ENCODE assay signal across 10 cellular contexts in the genomic region with DNA sequence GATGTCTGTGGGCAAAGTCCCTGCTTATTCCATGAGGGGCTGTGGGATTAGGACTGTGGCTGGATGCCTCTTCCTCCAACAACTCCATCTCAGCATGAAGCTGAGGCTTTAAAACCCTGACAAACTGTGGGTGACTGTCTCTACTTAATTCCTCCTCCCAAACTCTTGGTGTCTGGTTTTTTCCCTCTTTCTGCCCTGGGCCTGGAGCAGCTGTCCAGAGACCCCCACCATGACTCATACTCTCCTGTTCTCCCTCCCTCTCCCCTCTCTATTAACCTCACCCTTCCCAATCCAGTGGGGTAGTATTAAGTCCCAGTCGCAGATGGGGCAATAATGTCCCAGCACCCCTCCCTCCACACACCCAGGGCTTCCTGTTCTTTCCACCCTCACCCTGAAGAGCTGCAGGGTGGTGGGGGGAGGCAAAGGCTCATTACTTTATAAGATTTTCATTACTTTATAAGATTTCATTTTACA. TPM values are rescaled to one million over a fixed set of nuclear protein-coding genes. Genes with fewer than 3 reads are reported as not detected.
DNase-seq lines count a peak whose midpoint lies in the region; ATAC-seq, FAIRE-seq and TF ChIP-seq lines count a peak whose summit lies in the region.
"Had no signal": no experiment of that assay in that cellular context is flagged by ENCODE, and none has a peak within 500 bp of the region (broad histone marks: within the 10 kb centered on the region; RNA-seq: fewer than 3 reads in every experiment).

No MANE protein-coding gene starts in this region.

- ATAC-seq in activated T-helper 17 cell treated with anti-CD3 and anti-CD28 coated beads, Interleukin-2, amount 50 U/mL, for 72 hours (replicated peaks): no peak
- ATAC-seq in GM18517 (IDR thresholded peaks at IDR 0.05; ENCODE audit: unreplicated experiment) (no peak), GM21576 (IDR thresholded peaks at IDR 0.05; ENCODE audit: unreplicated experiment) (no peak)

- H3K9me3 Mint-ChIP-seq in activated T-helper 17 cell treated with anti-CD3 and anti-CD28 coated beads, Interleukin-2, amount 50 U/mL, for 72 hours: no peaks in the 10 kb centered on the region

- TF ChIP-seq CTCF in HEK293 (tag by site-specific recombination; IDR thresholded peaks at IDR 0.05): no peak

- H3K4me1 ChIP-seq in HEK293 (ENCODE audit: control insufficient read depth, insufficient read depth, low read length) (peaks cover 12% of the 10 kb centered on the region), iPS-18a (ENCODE audit: control insufficient read depth, low read depth, low read length) (peaks cover 9% of the 10 kb centered on the region)

- no peaks in the 10 kb centered on the region for H3K27me3 Mint-ChIP-seq in activated T-helper 17 cell treated with anti-CD3 and anti-CD28 coated beads, Interleukin-2, amount 50 U/mL, for 72 hours

- no peak for TF ChIP-seq POLR2A in H54 (IDR thresholded peaks at IDR 0.05; ENCODE audit: low read depth, low read length)

- H3K27ac ChIP-seq in HEK293 (ENCODE audit: extremely low read depth, low read depth, low read length) (no peak overlapping the region), iPS-18a (ENCODE audit: low read length) (no peak overlapping the region), skin epidermis (peak overlapping the region in 19 of 21 experiments; percentile 43 to 97 (median 91))

- peaks cover 20% of the 10 kb centered on the region for H3K4me1 Mint-ChIP-seq in activated T-helper 17 cell treated with anti-CD3 and anti-CD28 coated beads, Interleukin-2, amount 50 U/mL, for 72 hours

- H3K9me3 ChIP-seq in HEK293 (ENCODE audit: control insufficient read depth, insufficient read depth, low read depth, low read length): no peaks in the 10 kb centered on the region
- no peaks in the 10 kb centered on the region for H3K9me3 ChIP-seq in iPS-18a (ENCODE audit: control insufficient read depth, low read depth, low read length)

- H3K36me3 ChIP-seq in HEK293 (ENCODE audit: control insufficient read depth in 2 of 2, insufficient read depth in 1 of 2, low read length in 2 of 2): peaks cover 0 to 15% of the 10 kb centered on the region in 2 experiments; a peak in 2 of 3 replicates
- H3K36me3 ChIP-seq in iPS-18a (ENCODE audit: control insufficient read depth, low read depth, low read length): no peaks in the 10 kb centered on the region

- H3K4me3 Mint-ChIP-seq in activated T-helper 17 cell treated with anti-CD3 and anti-CD28 coated beads, Interleukin-2, amount 50 U/mL, for 72 hours: peak overlapping the region; percentile 98

- no peaks in the 10 kb centered on the region for H3K27me3 ChIP-seq in iPS-18a (ENCODE audit: control insufficient read depth, insufficient read depth, low read length)

- H3K4me3 ChIP-seq in HEK293 (ENCODE audit: low read depth, low read length) (peak overlapping the region; percentile 83), iPS-18a (ENCODE audit: low read length) (peak overlapping the region; percentile 83), skin epidermis (peak overlapping the region; percentile 54 to 94 (median 79))

- no peak for FAIRE-seq in H54 (lab: Jason Lieb, UNC)
- FAIRE-seq: colon had no signal

- CTCF ChIA-PET in HEK293 (lab: Yijun Ruan, JAX): interaction anchor here (0.6 to 2.8 kb wide), 8 partner anchors 11 to 128 kb away, joined by 3 to 18 read pairs (median 3); no protein-coding TSS in a partner anchor

- H3K36me3 Mint-ChIP-seq in activated T-helper 17 cell treated with anti-CD3 and anti-CD28 coated beads, Interleukin-2, amount 50 U/mL, for 72 hours (ENCODE audit: low read depth): peaks cover 21% of the 10 kb centered on the region

- POLR2A ChIA-PET in HEK293 (lab: Yijun Ruan, JAX): interaction anchor here (1.4 to 3.2 kb wide), 4 partner anchors 14 to 100 kb away, joined by 6 to 170 read pairs (median 10); a partner anchor contains a TSS

- DNase-seq in H54 (ENCODE audit: insufficient read length, low spot score): no peak
- no peak for DNase-seq in DMS153 (lab: John Stamatoyannopoulos, UW)
- DNase-seq: NCI-H2171 treated with DMSO at 0.1 percent for 48 hours had no signal

- peak overlapping the region; percentile 72 for H3K9ac ChIP-seq in iPS-18a (ENCODE audit: low read length)

- peak overlapping the region; percentile 56 for H3K27ac Mint-ChIP-seq in activated T-helper 17 cell treated with anti-CD3 and anti-CD28 coated beads, Interleukin-2, amount 50 U/mL, for 72 hours

TF ChIP-seq in HEK293, 187 proteins besides CTCF, POLR2A, EP300 and RAD21:
- TF ChIP-seq, protein P1, sequence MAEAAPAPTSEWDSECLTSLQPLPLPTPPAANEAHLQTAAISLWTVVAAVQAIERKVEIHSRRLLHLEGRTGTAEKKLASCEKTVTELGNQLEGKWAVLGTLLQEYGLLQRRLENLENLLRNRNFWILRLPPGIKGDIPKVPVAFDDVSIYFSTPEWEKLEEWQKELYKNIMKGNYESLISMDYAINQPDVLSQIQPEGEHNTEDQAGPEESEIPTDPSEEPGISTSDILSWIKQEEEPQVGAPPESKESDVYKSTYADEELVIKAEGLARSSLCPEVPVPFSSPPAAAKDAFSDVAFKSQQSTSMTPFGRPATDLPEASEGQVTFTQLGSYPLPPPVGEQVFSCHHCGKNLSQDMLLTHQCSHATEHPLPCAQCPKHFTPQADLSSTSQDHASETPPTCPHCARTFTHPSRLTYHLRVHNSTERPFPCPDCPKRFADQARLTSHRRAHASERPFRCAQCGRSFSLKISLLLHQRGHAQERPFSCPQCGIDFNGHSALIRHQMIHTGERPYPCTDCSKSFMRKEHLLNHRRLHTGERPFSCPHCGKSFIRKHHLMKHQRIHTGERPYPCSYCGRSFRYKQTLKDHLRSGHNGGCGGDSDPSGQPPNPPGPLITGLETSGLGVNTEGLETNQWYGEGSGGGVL (tag by site-specific recombination; IDR thresholded peaks at IDR 0.05): peak; percentile 98
- TF ChIP-seq GLI2 (tag by site-specific recombination; IDR thresholded peaks at IDR 0.05; ENCODE audit: borderline replicate concordance, low read depth): no peak
- no peak for TF ChIP-seq GLI4 (tag by site-specific recombination; IDR thresholded peaks at IDR 0.05)
- TF ChIP-seq ZNF561 (tag by site-specific recombination; IDR thresholded peaks at IDR 0.05; ENCODE audit: borderline replicate concordance): no peak
- TF ChIP-seq ZNF529 (tag by site-specific recombination; IDR thresholded peaks at IDR 0.05; ENCODE audit: insufficient replicate concordance): no peak
- no peak for TF ChIP-seq ZNF549 (tag by site-specific recombination; IDR thresholded peaks at IDR 0.05)
- TF ChIP-seq, protein P2, sequence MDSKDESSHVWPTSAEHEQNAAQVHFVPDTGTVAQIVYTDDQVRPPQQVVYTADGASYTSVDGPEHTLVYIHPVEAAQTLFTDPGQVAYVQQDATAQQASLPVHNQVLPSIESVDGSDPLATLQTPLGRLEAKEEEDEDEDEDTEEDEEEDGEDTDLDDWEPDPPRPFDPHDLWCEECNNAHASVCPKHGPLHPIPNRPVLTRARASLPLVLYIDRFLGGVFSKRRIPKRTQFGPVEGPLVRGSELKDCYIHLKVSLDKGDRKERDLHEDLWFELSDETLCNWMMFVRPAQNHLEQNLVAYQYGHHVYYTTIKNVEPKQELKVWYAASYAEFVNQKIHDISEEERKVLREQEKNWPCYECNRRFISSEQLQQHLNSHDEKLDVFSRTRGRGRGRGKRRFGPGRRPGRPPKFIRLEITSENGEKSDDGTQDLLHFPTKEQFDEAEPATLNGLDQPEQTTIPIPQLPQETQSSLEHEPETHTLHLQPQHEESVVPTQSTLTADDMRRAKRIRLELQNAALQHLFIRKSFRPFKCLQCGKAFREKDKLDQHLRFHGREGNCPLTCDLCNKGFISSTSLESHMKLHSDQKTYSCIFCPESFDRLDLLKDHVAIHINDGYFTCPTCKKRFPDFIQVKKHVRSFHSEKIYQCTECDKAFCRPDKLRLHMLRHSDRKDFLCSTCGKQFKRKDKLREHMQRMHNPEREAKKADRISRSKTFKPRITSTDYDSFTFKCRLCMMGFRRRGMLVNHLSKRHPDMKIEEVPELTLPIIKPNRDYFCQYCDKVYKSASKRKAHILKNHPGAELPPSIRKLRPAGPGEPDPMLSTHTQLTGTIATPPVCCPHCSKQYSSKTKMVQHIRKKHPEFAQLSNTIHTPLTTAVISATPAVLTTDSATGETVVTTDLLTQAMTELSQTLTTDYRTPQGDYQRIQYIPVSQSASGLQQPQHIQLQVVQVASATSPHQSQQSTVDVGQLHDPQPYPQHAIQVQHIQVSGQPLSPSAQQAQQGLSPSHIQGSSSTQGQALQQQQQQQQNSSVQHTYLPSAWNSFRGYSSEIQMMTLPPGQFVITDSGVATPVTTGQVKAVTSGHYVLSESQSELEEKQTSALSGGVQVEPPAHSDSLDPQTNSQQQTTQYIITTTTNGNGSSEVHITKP (tag by site-specific recombination; IDR thresholded peaks at IDR 0.05): peak; percentile 39; the same call in 1 of the 2 replicates
- no peak for TF ChIP-seq ZNF341 (tag by site-specific recombination; IDR thresholded peaks at IDR 0.05; ENCODE audit: low read depth)
- no peak for TF ChIP-seq ZNF416 (tag by site-specific recombination; IDR thresholded peaks at IDR 0.05)
- TF ChIP-seq ZSCAN16 (tag by site-specific recombination; IDR thresholded peaks at IDR 0.05): no peak
- peak; percentile 27; the same call in 1 of the 2 replicates for TF ChIP-seq SP2 (tag by site-specific recombination; IDR thresholded peaks at IDR 0.05)

RNA-seq across cellular contexts. Expression of a gene that starts 2.1 kb away (rescaled TPM):
- total RNA-seq in activated T-helper 17 cell treated with anti-CD3 and anti-CD28 coated beads, Interleukin-2, amount 50 U/mL, for 72 hours: 10 to 100 TPM; 30.7 to 33.0 TPM

RNA-seq across cellular contexts. Expression of a gene that starts 11.3 kb away (rescaled TPM):
- total RNA-seq in activated T-helper 17 cell treated with anti-CD3 and anti-CD28 coated beads, Interleukin-2, amount 50 U/mL, for 72 hours: not detected

RNA-seq across cellular contexts. Expression of a gene that starts 13.6 kb away (rescaled TPM):
- 10 to 100 TPM; 26.5 to 40.2 TPM for total RNA-seq in activated T-helper 17 cell treated with anti-CD3 and anti-CD28 coated beads, Interleukin-2, amount 50 U/mL, for 72 hours

RNA-seq across cellular contexts. Expression of a gene that starts 13.9 kb away (rescaled TPM):
- total RNA-seq in activated T-helper 17 cell treated with anti-CD3 and anti-CD28 coated beads, Interleukin-2, amount 50 U/mL, for 72 hours: 100 to 1,000 TPM in 1 of 2 donors, 10 to 100 TPM in 1; 63.6 to 103 TPM

Comparison
In these comparisons a context has a peak if more than half of its experiments do, and no peak if none do; other contexts are left out.
1. H3K27ac ChIP-seq: peak in skin epidermis (19 of 21); none in HEK293 (single experiment) and iPS-18a (single experiment).
2. Peak in every context shown above with its lines, with median percentiles within 50 percentile points of each other: H3K4me3 ChIP-seq.